Comparison of ENCODE assay signal across 8 cellular contexts in genomic region chr22:40855960-40856512, GRCh38. TPM values are rescaled to one million over a fixed set of nuclear protein-coding genes. Genes with fewer than 3 reads are reported as not detected.
DNase-seq lines count a peak whose midpoint lies in the region; ATAC-seq, FAIRE-seq and TF ChIP-seq lines count a peak whose summit lies in the region.

No MANE protein-coding gene starts in this region.

- peaks cover 84% of the 10 kb centered on the region for H3K36me3 Mint-ChIP-seq in activated T-cell treated with anti-CD3 and anti-CD28 coated beads, Interleukin-2, amount 50 U/mL, for 24 hours (ENCODE audit: low read depth)
- H3K36me3 Mint-ChIP-seq in activated CD8-positive, alpha-beta T cell treated with anti-CD3 and anti-CD28 coated beads, Interleukin-2, amount 10 ng/mL, durations not matched to agents 7 days and 5 days (ENCODE audit: low read depth) = peaks cover 21% of the 10 kb centered on the region
- no peaks in the 10 kb centered on the region for H3K36me3 Mint-ChIP-seq in neural crest cell (ENCODE audit: low read depth)

- peak overlapping the region; percentile 100 for H3K27ac Mint-ChIP-seq in activated T-cell treated with anti-CD3 and anti-CD28 coated beads, Interleukin-2, amount 50 U/mL, for 24 hours
- H3K27ac Mint-ChIP-seq in activated CD8-positive, alpha-beta T cell treated with anti-CD3 and anti-CD28 coated beads, Interleukin-2, amount 10 ng/mL, durations not matched to agents 7 days and 5 days = peak overlapping the region; percentile 100
- H3K27ac Mint-ChIP-seq in neural crest cell (ENCODE audit: unreplicated experiment) = peak overlapping the region; percentile 100

- no peaks in the 10 kb centered on the region for H3K27me3 Mint-ChIP-seq in activated T-cell treated with anti-CD3 and anti-CD28 coated beads, Interleukin-2, amount 50 U/mL, for 24 hours
- no peaks in the 10 kb centered on the region for H3K27me3 Mint-ChIP-seq in activated CD8-positive, alpha-beta T cell treated with anti-CD3 and anti-CD28 coated beads, Interleukin-2, amount 10 ng/mL, durations not matched to agents 7 days and 5 days (ENCODE audit: low read depth)
- H3K27me3 Mint-ChIP-seq in neural crest cell (ENCODE audit: low read depth) = no peaks in the 10 kb centered on the region

- TF ChIP-seq CTCF in neural crest cell (conservative IDR thresholded peaks at IDR 0.05) = no peak

- H3K36me3 ChIP-seq in MG63 = peaks cover 74% of the 10 kb centered on the region

- peak overlapping the region; percentile 93 for H3K4me3 Mint-ChIP-seq in activated T-cell treated with anti-CD3 and anti-CD28 coated beads, Interleukin-2, amount 50 U/mL, for 24 hours
- peak overlapping the region; percentile 96 for H3K4me3 Mint-ChIP-seq in activated CD8-positive, alpha-beta T cell treated with anti-CD3 and anti-CD28 coated beads, Interleukin-2, amount 10 ng/mL, durations not matched to agents 7 days and 5 days
- peak overlapping the region; percentile 96 for H3K4me3 Mint-ChIP-seq in neural crest cell

- H3K9me3 ChIP-seq in MG63 = no peaks in the 10 kb centered on the region

- CTCF ChIA-PET in activated CD8-positive, alpha-beta T cell treated with anti-CD3 and anti-CD28 coated beads, Interleukin-2, amount 10 ng/mL, durations not matched to agents 7 days and 5 days (lab: Charles Lee) = interaction anchor here (1.4 to 4.0 kb wide), 4 partner anchors 43 to 175 kb away, joined by 7 to 14 read pairs (median 12); no protein-coding TSS in a partner anchor

- no peak for FAIRE-seq in H54 (lab: Jason Lieb, UNC)

- peak; percentile 28 for ATAC-seq in activated CD8-positive, alpha-beta T cell treated with anti-CD3 and anti-CD28 coated beads, Interleukin-2, amount 10 ng/mL, durations not matched to agents 7 days and 5 days

- DNase-seq in activated T-cell treated with anti-CD3 and anti-CD28 coated beads, Interleukin-2, amount 50 U/mL, for 24 hours = no peak
- no peak for DNase-seq in activated T-cell treated with anti-CD3 and anti-CD28 coated beads, Interleukin-2, amount 50 U/mL, for 1 hour
- DNase-seq in H54 (ENCODE audit: insufficient read length, low spot score) (peak; percentile 4), MG63 (no peak), foreskin melanocyte (peak; percentile 10), neural crest cell (ENCODE audit: low read depth, low spot score) (no peak), NCI-H2029 (lab: John Stamatoyannopoulos, UW) (no peak)
- DNase-seq in activated CD8-positive, alpha-beta T cell treated with anti-CD3 and anti-CD28 coated beads, Interleukin-2, amount 10 ng/mL, durations not matched to agents 7 days and 5 days = peak; percentile 53

- no peaks in the 10 kb centered on the region for H3K9me3 Mint-ChIP-seq in activated T-cell treated with anti-CD3 and anti-CD28 coated beads, Interleukin-2, amount 50 U/mL, for 24 hours
- H3K9me3 Mint-ChIP-seq in activated CD8-positive, alpha-beta T cell treated with anti-CD3 and anti-CD28 coated beads, Interleukin-2, amount 10 ng/mL, durations not matched to agents 7 days and 5 days (ENCODE audit: insufficient read depth) = no peaks in the 10 kb centered on the region
- H3K9me3 Mint-ChIP-seq in neural crest cell = no peaks in the 10 kb centered on the region

- POLR2A ChIA-PET in activated CD8-positive, alpha-beta T cell treated with anti-CD3 and anti-CD28 coated beads, Interleukin-2, amount 10 ng/mL, durations not matched to agents 7 days and 5 days (lab: Charles Lee) = interaction anchor here (0.8 to 3.0 kb wide), 7 partner anchors 8 to 591 kb away, joined by 3 to 15 read pairs (median 5); partner anchors contain the start of genes MRTFA and SLC25A17

- no peaks in the 10 kb centered on the region for H3K27me3 ChIP-seq in MG63

- H3K4me1 Mint-ChIP-seq in activated T-cell treated with anti-CD3 and anti-CD28 coated beads, Interleukin-2, amount 50 U/mL, for 24 hours (ENCODE audit: low read depth) = peaks cover 63% of the 10 kb centered on the region
- H3K4me1 Mint-ChIP-seq in activated CD8-positive, alpha-beta T cell treated with anti-CD3 and anti-CD28 coated beads, Interleukin-2, amount 10 ng/mL, durations not matched to agents 7 days and 5 days (ENCODE audit: low read depth) = peaks cover 52% of the 10 kb centered on the region
- H3K4me1 Mint-ChIP-seq in neural crest cell = peaks cover 63% of the 10 kb centered on the region

- TF ChIP-seq POLR2A in H54 (IDR thresholded peaks at IDR 0.05; ENCODE audit: low read depth, low read length) = no peak

- peak overlapping the region; percentile 99 for H3K4me3 ChIP-seq in MG63

RNA-seq across cellular contexts. Expression of gene ST13, which starts 0.4 kb away (rescaled TPM):
- total RNA-seq in MG63 (2014; rRNA removed; shearing (Covaris generic); ENCODE audit: low replicate concordance) = 314 and 355 TPM in 2 replicates
- total RNA-seq in activated CD8-positive, alpha-beta T cell treated with anti-CD3 and anti-CD28 coated beads, Interleukin-2, amount 10 ng/mL, durations not matched to agents 7 days and 5 days = 100 to 1,000 TPM; 141 to 148 TPM
- total RNA-seq in neural crest cell = 303 and 321 TPM in 2 replicates

RNA-seq across cellular contexts. Expression of gene XPNPEP3, which starts 0.9 kb away (rescaled TPM):
- total RNA-seq in MG63 (2014; rRNA removed; shearing (Covaris generic); ENCODE audit: low replicate concordance) = 3.0 and 5.8 TPM in 2 replicates
- total RNA-seq in activated CD8-positive, alpha-beta T cell treated with anti-CD3 and anti-CD28 coated beads, Interleukin-2, amount 10 ng/mL, durations not matched to agents 7 days and 5 days = 10 to 100 TPM; 14.6 TPM
- 34.7 and 37.0 TPM in 2 replicates for total RNA-seq in neural crest cell

RNA-seq across cellular contexts. Expression of gene DNAJB7, which starts 5.9 kb away (rescaled TPM):
- not detected in 2 replicates for total RNA-seq in MG63 (2014; rRNA removed; shearing (Covaris generic); ENCODE audit: low replicate concordance)
- not detected for total RNA-seq in activated CD8-positive, alpha-beta T cell treated with anti-CD3 and anti-CD28 coated beads, Interleukin-2, amount 10 ng/mL, durations not matched to agents 7 days and 5 days
- not detected in 2 replicates for total RNA-seq in neural crest cell

RNA-seq across cellular contexts. Expression of gene SLC25A17, which starts 36.9 kb away (rescaled TPM):
- total RNA-seq in MG63 (2014; rRNA removed; shearing (Covaris generic); ENCODE audit: low replicate concordance) = 46.8 and 50.8 TPM in 2 replicates
- 10 to 100 TPM; 20.0 to 24.1 TPM for total RNA-seq in activated CD8-positive, alpha-beta T cell treated with anti-CD3 and anti-CD28 coated beads, Interleukin-2, amount 10 ng/mL, durations not matched to agents 7 days and 5 days
- total RNA-seq in neural crest cell = 25.7 and 28.1 TPM in 2 replicates

Comparison
In these comparisons a context has a peak if more than half of its experiments do, and no peak if none do; other contexts are left out.
1. DNase-seq: peak in H54 (single experiment), activated CD8-positive, alpha-beta T cell treated with anti-CD3 and anti-CD28 coated beads, Interleukin-2, amount 10 ng/mL, durations not matched to agents 7 days and 5 days (single experiment) and foreskin melanocyte (single experiment); none in activated T-cell treated with anti-CD3 and anti-CD28 coated beads, Interleukin-2, amount 50 U/mL, for 24 hours (single experiment), activated T-cell treated with anti-CD3 and anti-CD28 coated beads, Interleukin-2, amount 50 U/mL, for 1 hour (single experiment), MG63 (single experiment), neural crest cell (single experiment) and NCI-H2029 (single experiment).
2. Peak in every context shown above with its lines, with median percentiles within 50 percentile points of each other: H3K27ac Mint-ChIP-seq and H3K4me3 Mint-ChIP-seq.